Comparison of ENCODE assay signal across 8 cellular contexts in the genomic region with DNA sequence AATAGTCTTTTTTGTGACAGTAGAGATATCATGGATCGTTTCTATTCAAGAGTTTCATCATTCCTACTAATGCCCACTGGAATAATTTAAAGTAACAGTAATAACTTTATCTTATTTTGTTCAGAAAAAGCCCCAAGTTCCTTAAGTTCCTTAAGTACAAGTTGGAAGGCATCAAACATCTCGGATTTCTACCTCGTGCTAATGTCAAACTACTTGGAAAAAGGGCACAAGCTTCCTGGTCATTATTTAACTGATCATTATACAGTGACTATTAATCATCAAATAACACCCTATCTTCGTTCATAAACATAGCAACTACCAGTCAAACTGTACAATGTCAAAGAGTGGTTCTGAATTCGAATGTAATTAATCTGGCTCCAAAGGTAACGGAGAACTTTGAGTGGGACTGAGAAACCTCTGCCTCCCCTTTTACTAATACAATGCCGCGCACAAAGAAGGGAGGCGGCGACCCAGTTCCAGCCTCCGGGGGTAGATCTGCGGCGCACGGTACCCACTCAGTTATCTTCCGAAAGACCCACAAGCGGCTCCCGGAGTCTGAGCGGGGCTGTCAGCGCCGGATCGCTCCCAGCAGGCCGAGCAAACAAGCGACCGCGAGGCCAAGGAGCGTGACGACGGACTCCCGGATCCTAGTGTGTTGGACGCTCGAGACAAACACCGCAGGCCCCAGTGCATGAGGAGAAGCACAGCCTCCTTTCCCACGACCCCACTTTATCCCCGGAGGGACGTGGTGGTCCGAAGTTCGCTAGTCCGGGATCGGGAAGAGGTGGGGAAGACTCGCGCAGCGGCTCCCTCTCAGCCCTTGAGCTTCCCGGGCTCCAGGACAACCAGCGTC. TPM values are rescaled to one million over a fixed set of nuclear protein-coding genes. Genes with fewer than 3 reads are reported as not detected.
DNase-seq lines count a peak whose midpoint lies in the region; ATAC-seq and TF ChIP-seq lines count a peak whose summit lies in the region.

No MANE protein-coding gene starts in this region.

- H3K36me3 Mint-ChIP-seq in Calu3 (ENCODE audit: insufficient read depth, unreplicated experiment), result peaks cover 16% of the 10 kb centered on the region
- H3K36me3 Mint-ChIP-seq in T-helper 1 cell treated with Interleukin-12 subunit alpha and Interleukin-12 subunit beta and Interleukin-4 antibody, amounts not matched to agents 30 μg/mL and 1 μg/mL, for 36 hours (ENCODE audit: low read depth), result peaks cover 3% of the 10 kb centered on the region

- H3K27ac Mint-ChIP-seq in Calu3 (ENCODE audit: unreplicated experiment), result peak overlapping the region; percentile 71
- H3K27ac Mint-ChIP-seq in T-helper 1 cell treated with Interleukin-12 subunit alpha and Interleukin-12 subunit beta and Interleukin-4 antibody, amounts not matched to agents 30 μg/mL and 1 μg/mL, for 36 hours, result peak overlapping the region; percentile 91

- ATAC-seq in GM21515 (IDR thresholded peaks at IDR 0.05; ENCODE audit: unreplicated experiment), result peak; percentile 30
- ATAC-seq in body of pancreas, result peak; percentile 56

- H3K4me1 ChIP-seq in body of pancreas (peaks cover 35% of the 10 kb centered on the region), skeletal muscle tissue (ENCODE audit: control insufficient read depth in 3 of 3, insufficient read depth in 3 of 3, low read length in 3 of 3) (peaks cover 12 to 28% (median 16%) of the 10 kb centered on the region in 3 donors)

- no peak for TF ChIP-seq CTCF in Calu3 (IDR thresholded peaks at IDR 0.05; ENCODE audit: unreplicated experiment)
- TF ChIP-seq CTCF in body of pancreas (IDR thresholded peaks at IDR 0.05), result no peak

- H3K9me3 Mint-ChIP-seq in Calu3 (ENCODE audit: low read depth, unreplicated experiment), result no peaks in the 10 kb centered on the region
- H3K9me3 Mint-ChIP-seq in T-helper 1 cell treated with Interleukin-12 subunit alpha and Interleukin-12 subunit beta and Interleukin-4 antibody, amounts not matched to agents 30 μg/mL and 1 μg/mL, for 36 hours, result no peaks in the 10 kb centered on the region

- H3K9me3 ChIP-seq in body of pancreas, result no peaks in the 10 kb centered on the region
- H3K9me3 ChIP-seq in skeletal muscle tissue (ENCODE audit: control insufficient read depth in 3 of 3, low read length in 3 of 3), result no peaks in the 10 kb centered on the region

- TF ChIP-seq POLR2A in body of pancreas (IDR thresholded peaks at IDR 0.05), result no peak

- H3K4me1 Mint-ChIP-seq in Calu3 (ENCODE audit: low read depth, unreplicated experiment), result no peaks in the 10 kb centered on the region
- peaks cover 33% of the 10 kb centered on the region for H3K4me1 Mint-ChIP-seq in T-helper 1 cell treated with Interleukin-12 subunit alpha and Interleukin-12 subunit beta and Interleukin-4 antibody, amounts not matched to agents 30 μg/mL and 1 μg/mL, for 36 hours (ENCODE audit: low read depth)

- intact Hi-C loops in Calu3 (cut with micrococcal nuclease; ENCODE audit: unreplicated experiment), result no loop called here
- intact Hi-C loops in body of pancreas (cut with DNase I), result no loop called here

- WGBS in body of pancreas, 2 donors, result 1% methylated on average over 33 to 44 of the region's 44 CpGs

- BruUV-seq in Calu3 (replicated peaks; lab: Mats Ljungman, UMichigan), result no TSS peak

- H3K27ac ChIP-seq in body of pancreas (peak overlapping the region; percentile 83 to 89 (median 86)), skeletal muscle tissue (ENCODE audit: low read depth, low read length) (peak overlapping the region; percentile 82)

- peak; percentile 5 for DNase-seq in Calu3
- peak; percentile 62 for DNase-seq in HuH-7 (ENCODE audit: low spot score)
- DNase-seq in body of pancreas, result peak; percentile 47 to 62 (median 53)
- peak; percentile 63 for DNase-seq in iPS-NIHi11 (ENCODE audit: low spot score)
- DNase-seq in UCSD-AML1 (lab: John Stamatoyannopoulos, UW; ENCODE audit: unreplicated experiment), result no peak

- H3K36me3 ChIP-seq in body of pancreas (replicated peaks in 1 of 2; ENCODE audit: insufficient read depth in 1 of 2, low read depth in 2 of 2) (no peaks in the 10 kb centered on the region), skeletal muscle tissue (ENCODE audit: control insufficient read depth in 3 of 3, insufficient read depth in 3 of 3, low read length in 3 of 3) (no peaks in the 10 kb centered on the region)

- CTCF ChIA-PET in Calu3 (lab: Charles Lee), result no interaction called here

- H3K4me3 Mint-ChIP-seq in Calu3 (ENCODE audit: low read depth, unreplicated experiment), result peak overlapping the region; percentile 81
- H3K4me3 Mint-ChIP-seq in T-helper 1 cell treated with Interleukin-12 subunit alpha and Interleukin-12 subunit beta and Interleukin-4 antibody, amounts not matched to agents 30 μg/mL and 1 μg/mL, for 36 hours, result peak overlapping the region; percentile 95

- H3K9ac ChIP-seq in skeletal muscle tissue (ENCODE audit: low read depth in 1 of 3, low read length in 3 of 3), result peak overlapping the region; percentile 86 to 98 (median 91)

- peak overlapping the region; percentile 57 to 68 for H3K4me3 ChIP-seq in body of pancreas
- H3K4me3 ChIP-seq in skeletal muscle tissue (ENCODE audit: low read length in 3 of 3), result peak overlapping the region; percentile 91 to 94 (median 92)

- H3K27me3 ChIP-seq in body of pancreas (no peaks in the 10 kb centered on the region), skeletal muscle tissue (ENCODE audit: control insufficient read depth in 3 of 3, insufficient read depth in 3 of 3, low read length in 3 of 3) (no peaks in the 10 kb centered on the region)

- no peaks in the 10 kb centered on the region for H3K27me3 Mint-ChIP-seq in Calu3 (ENCODE audit: unreplicated experiment)
- no peaks in the 10 kb centered on the region for H3K27me3 Mint-ChIP-seq in T-helper 1 cell treated with Interleukin-12 subunit alpha and Interleukin-12 subunit beta and Interleukin-4 antibody, amounts not matched to agents 30 μg/mL and 1 μg/mL, for 36 hours (ENCODE audit: low read depth)

RNA-seq across cellular contexts. Expression of a gene that starts 0.7 kb away (rescaled TPM):
- total RNA-seq in Calu3 (2022) (11.1 and 12.7 TPM in 2 replicates), body of pancreas (10 to 100 TPM; 18.2 to 30.0 TPM), skeletal muscle tissue (40.2 TPM)
